Comparison of ENCODE assay signal across 26 cellular contexts in genomic region chr5:2204366-2205184, GRCh38.
"Had no signal": no experiment of that assay in that cellular context is flagged by ENCODE, and none has a peak within 500 bp of the region (broad histone marks: within the 10 kb centered on the region; RNA-seq: fewer than 3 reads in every experiment).

No MANE protein-coding gene starts in this region.

- H3K4me1 Mint-ChIP-seq: activated CD4-positive, alpha-beta memory T cell treated with anti-CD3 and anti-CD28 coated beads, Interleukin-2, amount 10 ng/mL, durations not matched to agents 7 days and 5 days; activated T-helper 17 cell treated with anti-CD3 and anti-CD28 coated beads, Interleukin-2, amount 50 U/mL, for 72 hours had no signal

- H3K4me3 ChIP-seq: adrenal gland, ascending aorta, esophagus squamous epithelium, gastrocnemius medialis, mucosa of descending colon, pancreas, sigmoid colon, smooth muscle cell, thyroid gland had no signal

- ATAC-seq: activated T-helper 17 cell treated with anti-CD3 and anti-CD28 coated beads, Interleukin-2, amount 50 U/mL, for 72 hours; effector memory CD8-positive, alpha-beta T cell; gastrocnemius medialis; mucosa of descending colon; pancreas had no signal

- H3K4me2 ChIP-seq: SK-N-SH, smooth muscle cell had no signal

- H3K4me1 ChIP-seq: adrenal gland, ascending aorta, gastrocnemius medialis, pancreas, sigmoid colon had no signal

- H3K4me3 Mint-ChIP-seq: activated CD4-positive, alpha-beta memory T cell treated with anti-CD3 and anti-CD28 coated beads, Interleukin-2, amount 10 ng/mL, durations not matched to agents 7 days and 5 days; activated naive CD8-positive, alpha-beta T cell; activated T-cell treated with anti-CD3 and anti-CD28 coated beads, Interleukin-2, amount 50 U/mL, for 24 hours; activated T-helper 17 cell treated with anti-CD3 and anti-CD28 coated beads, Interleukin-2, amount 50 U/mL, for 72 hours; effector memory CD8-positive, alpha-beta T cell; naive B cell had no signal

- H3K27me3 Mint-ChIP-seq: activated CD4-positive, alpha-beta memory T cell treated with anti-CD3 and anti-CD28 coated beads, Interleukin-2, amount 10 ng/mL, durations not matched to agents 7 days and 5 days had no signal

- H3K9me3 ChIP-seq: adrenal gland, ascending aorta, esophagus squamous epithelium, gastrocnemius medialis, mucosa of descending colon, pancreas, sigmoid colon, SK-N-SH, thyroid gland had no signal

- DNase-seq: activated CD4-positive, alpha-beta memory T cell treated with anti-CD3 and anti-CD28 coated beads, Interleukin-2, amount 10 ng/mL, durations not matched to agents 7 days and 5 days; activated CD4-positive, alpha-beta T cell treated with anti-CD3 and anti-CD28 coated beads for 48 hours; activated CD8-positive, alpha-beta memory T cell treated with anti-CD3 and anti-CD28 coated beads, Interleukin-2, amount 50 U/mL, for 4 hours; activated T-cell treated with anti-CD3 and anti-CD28 coated beads, Interleukin-2, amount 50 U/mL, for 24 hours; brain microvascular endothelial cell; caudate nucleus; dermis blood vessel endothelial cell; effector memory CD8-positive, alpha-beta T cell; esophagus squamous epithelium; gastrocnemius medialis; hypothalamus; mesendoderm; mucosa of descending colon; naive B cell; sigmoid colon; SK-N-SH; stimulated activated CD4-positive, alpha-beta T cell treated with anti-CD3 and anti-CD28 coated beads, Interleukin-2, amount 100 ng/mL, for 48 hours; stimulated activated naive CD4-positive, alpha-beta T cell treated with Interleukin-2 at 50 U/mL for 16 hours; substantia nigra; thyroid gland had no signal

- H3K27ac Mint-ChIP-seq: activated CD4-positive, alpha-beta memory T cell treated with anti-CD3 and anti-CD28 coated beads, Interleukin-2, amount 10 ng/mL, durations not matched to agents 7 days and 5 days; activated naive CD8-positive, alpha-beta T cell; activated T-cell treated with anti-CD3 and anti-CD28 coated beads, Interleukin-2, amount 50 U/mL, for 24 hours; activated T-helper 17 cell treated with anti-CD3 and anti-CD28 coated beads, Interleukin-2, amount 50 U/mL, for 72 hours; effector memory CD8-positive, alpha-beta T cell; naive B cell had no signal

- H3K27ac ChIP-seq: adrenal gland, ascending aorta, brain microvascular endothelial cell, esophagus squamous epithelium, gastrocnemius medialis, pancreas, sigmoid colon, thyroid gland had no signal

- H3K9me3 Mint-ChIP-seq: activated CD4-positive, alpha-beta memory T cell treated with anti-CD3 and anti-CD28 coated beads, Interleukin-2, amount 10 ng/mL, durations not matched to agents 7 days and 5 days; activated T-cell treated with anti-CD3 and anti-CD28 coated beads, Interleukin-2, amount 50 U/mL, for 24 hours; activated T-helper 17 cell treated with anti-CD3 and anti-CD28 coated beads, Interleukin-2, amount 50 U/mL, for 72 hours had no signal

- H3K27me3 ChIP-seq: ascending aorta, brain microvascular endothelial cell, sigmoid colon, thyroid gland had no signal

- H3K36me3 Mint-ChIP-seq: activated naive CD8-positive, alpha-beta T cell; naive B cell had no signal

- H3K9ac ChIP-seq: SK-N-SH had no signal

- H3K36me3 ChIP-seq: adrenal gland, ascending aorta, brain microvascular endothelial cell, esophagus squamous epithelium, gastrocnemius medialis, pancreas, sigmoid colon, thyroid gland had no signal
